ENCODE assay signal across 24 cellular contexts in genomic region chr6:95309545-95309944, GRCh38.
"Had no signal": no experiment of that assay in that cellular context is flagged by ENCODE, and none has a peak within 500 bp of the region (broad histone marks: within the 10 kb centered on the region; RNA-seq: fewer than 3 reads in every experiment).

No MANE protein-coding gene starts in this region.

- DNase-seq: hypothalamus; islet precursor cell; left ventricle myocardium inferior; midbrain; mucosa of descending colon; naive thymus-derived CD4-positive, alpha-beta T cell; occipital lobe; right lobe of liver; stimulated activated CD4-positive, alpha-beta T cell treated with anti-CD3 and anti-CD28 coated beads, Interleukin-1b, Interleukin-23, amount 100 ng/mL, for 48 hours; stimulated activated CD4-positive, alpha-beta T cell treated with anti-CD3 and anti-CD28 coated beads, Interleukin-2, amount 100 ng/mL, for 48 hours; stimulated activated CD4-positive, alpha-beta T cell treated with anti-CD3 and anti-CD28 coated beads, Interleukin-4, amount 100 ng/mL, for 4 hours; stimulated activated CD8-positive, alpha-beta memory T cell treated with anti-CD3 and anti-CD28 coated beads, Interleukin-4, amount 100 ng/mL, for 48 hours; stimulated activated naive CD4-positive, alpha-beta T cell treated with Interleukin-2 at 50 U/mL for 16 hours; stimulated activated naive CD8-positive, alpha-beta T cell treated with anti-CD3 and anti-CD28 coated beads, Interleukin-15, amount 100 ng/mL, for 72 hours; substantia nigra; uterus had no signal

- H3K4me3 ChIP-seq: left ventricle myocardium inferior, lung, mucosa of descending colon, right atrium auricular region, right lobe of liver, smooth muscle cell, tibial nerve, uterus had no signal

- H3K27ac ChIP-seq: left ventricle myocardium inferior, neutrophil, parathyroid adenoma, right atrium auricular region, right lobe of liver, tibial nerve, uterus had no signal

- H2AFZ ChIP-seq: parathyroid adenoma had no signal

- H3K4me2 ChIP-seq: smooth muscle cell had no signal

- H3K36me3 ChIP-seq: left ventricle myocardium inferior, neutrophil, right atrium auricular region, right lobe of liver, tibial nerve, uterus had no signal

- ATAC-seq: mucosa of descending colon; naive thymus-derived CD4-positive, alpha-beta T cell; natural killer cell treated with Interleukin-12 subunit alpha and Interleukin-12 subunit beta and Interleukin-15 and Interleukin-18, amount 100 ng/mL, for 72 hours; right lobe of liver; stimulated activated memory B cell treated with anti-CD40 and anti-IgM and Interleukin-4, amounts not matched to agents 10 μg/mL and 1 μg/mL and 100 μg/mL, for 72 hours; stimulated activated naive CD8-positive, alpha-beta T cell treated with anti-CD3 and anti-CD28 coated beads, Interleukin-15, amount 100 ng/mL, for 72 hours had no signal

- H3K9ac ChIP-seq: parathyroid adenoma had no signal

- H3K9me3 ChIP-seq: left ventricle myocardium inferior, mucosa of descending colon, neutrophil, right atrium auricular region, right lobe of liver, tibial nerve, uterus had no signal

- H3K79me2 ChIP-seq: parathyroid adenoma had no signal

- H3K27me3 ChIP-seq: neutrophil, right atrium auricular region, right lobe of liver, tibial nerve, uterus had no signal

- H3K4me1 ChIP-seq: left ventricle myocardium inferior, parathyroid adenoma, right atrium auricular region, right lobe of liver, tibial nerve, uterus had no signal
